ENCODE assay signal across 8 cellular contexts in the genomic region with DNA sequence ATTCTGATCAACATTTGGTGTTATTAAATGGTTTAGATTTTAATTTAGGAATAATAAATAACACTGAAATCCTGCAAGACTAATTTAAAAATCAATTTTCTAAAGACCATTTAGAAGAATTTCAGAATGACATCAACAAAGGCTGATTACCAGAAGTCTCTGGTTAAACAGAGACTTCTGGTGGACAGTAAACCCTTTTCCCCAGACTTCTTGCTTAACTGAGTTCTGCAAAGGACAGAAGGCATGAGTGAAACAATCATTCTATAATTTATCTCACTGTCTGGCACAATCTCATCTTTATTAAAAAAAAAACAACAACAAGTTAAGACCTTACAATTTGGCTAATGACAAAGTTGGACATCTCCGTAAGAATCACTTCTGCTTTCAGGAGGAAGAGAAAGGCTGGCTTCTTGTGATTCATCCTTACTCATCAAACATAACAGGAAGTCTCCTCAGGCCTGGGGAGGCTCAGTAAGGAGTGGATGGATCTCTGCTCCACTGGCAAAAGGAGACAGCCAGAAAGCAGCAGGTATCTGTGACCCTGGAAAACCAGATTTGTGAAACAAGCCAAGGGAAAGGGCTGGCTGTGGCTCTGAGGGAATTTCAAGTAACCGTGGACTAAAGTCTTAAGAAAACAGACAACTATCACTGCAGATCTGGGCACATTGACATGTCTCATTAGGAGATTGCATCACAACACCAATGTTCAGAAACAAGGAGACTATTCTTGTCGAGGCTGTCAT. TPM values are rescaled to one million over a fixed set of nuclear protein-coding genes. Genes with fewer than 3 reads are reported as not detected.
DNase-seq lines count a peak whose midpoint lies in the region; ATAC-seq and TF ChIP-seq lines count a peak whose summit lies in the region.

No MANE protein-coding gene starts in this region.

- no peak overlapping the region for H3K4me3 ChIP-seq in CD4-positive, alpha-beta memory T cell (ENCODE audit: low read length in 2 of 2)
- H3K4me3 ChIP-seq in WI38 (ENCODE audit: low read depth, low read length) (peak overlapping the region; percentile 29), esophagus muscularis mucosa (no peak overlapping the region)

- TF ChIP-seq EP300 in esophagus muscularis mucosa (IDR thresholded peaks at IDR 0.05): no peak

- CTCF ChIA-PET in CD4-positive, alpha-beta memory T cell (lab: Charles Lee; ENCODE audit: partially characterized antibody): interaction anchor here (1.0 to 5.6 kb wide), 5 partner anchors 9 to 97 kb away, joined by 3 to 230 read pairs (median 33); partner anchors contain the start of genes TLR1 and TLR10

- TF ChIP-seq CTCF in WI38 (IDR thresholded peaks at IDR 0.05; ENCODE audit: low read depth, low read length) (no peak), esophagus muscularis mucosa (IDR thresholded peaks at IDR 0.05) (no peak), osteocyte (IDR thresholded peaks at IDR 0.05) (no peak)

- peak overlapping the region; percentile 76 to 93 (median 81) for H3K27ac Mint-ChIP-seq in CD4-positive, alpha-beta memory T cell
- peak overlapping the region; percentile 90 for H3K27ac Mint-ChIP-seq in osteocyte (ENCODE audit: unreplicated experiment)

- H3K9me3 Mint-ChIP-seq in CD4-positive, alpha-beta memory T cell: no peaks in the 10 kb centered on the region
- no peaks in the 10 kb centered on the region for H3K9me3 Mint-ChIP-seq in osteocyte (ENCODE audit: unreplicated experiment)

- H3K27me3 ChIP-seq in CD4-positive, alpha-beta memory T cell (ENCODE audit: insufficient read depth, low read length): no peaks in the 10 kb centered on the region
- no peaks in the 10 kb centered on the region for H3K27me3 ChIP-seq in esophagus muscularis mucosa

- H3K27ac ChIP-seq in CD4-positive, alpha-beta memory T cell (ENCODE audit: low read depth, low read length): peak overlapping the region; percentile 33
- peak overlapping the region; percentile 57 to 69 (median 59) for H3K27ac ChIP-seq in esophagus muscularis mucosa (replicated peaks in 1 of 4)

- no peaks in the 10 kb centered on the region for H3K36me3 ChIP-seq in CD4-positive, alpha-beta memory T cell (ENCODE audit: insufficient read depth, low read length)
- no peaks in the 10 kb centered on the region for H3K36me3 ChIP-seq in esophagus muscularis mucosa

- no peaks in the 10 kb centered on the region for H3K9me3 ChIP-seq in CD4-positive, alpha-beta memory T cell (ENCODE audit: control insufficient read depth in 1 of 2, low read length in 2 of 2)
- H3K9me3 ChIP-seq in esophagus muscularis mucosa: no peaks in the 10 kb centered on the region

- H3K4me1 Mint-ChIP-seq in CD4-positive, alpha-beta memory T cell: peaks cover 24 to 39% (median 31%) of the 10 kb centered on the region in 4 donors
- H3K4me1 Mint-ChIP-seq in osteocyte (ENCODE audit: unreplicated experiment): peaks cover 36% of the 10 kb centered on the region

- WGBS in esophagus muscularis mucosa: 48% methylated on average over 3 of the region's 3 CpGs

- TF ChIP-seq POLR2A in esophagus muscularis mucosa (IDR thresholded peaks at IDR 0.05; ENCODE audit: low read depth): no peak

- peak; percentile 74 for ATAC-seq in GM21423 (IDR thresholded peaks at IDR 0.05; ENCODE audit: unreplicated experiment)

- no peak for DNase-seq in CD4-positive, alpha-beta memory T cell
- DNase-seq in HT-29 (ENCODE audit: low spot score) (peak; percentile 65), esophagus muscularis mucosa (ENCODE audit: extremely low spot score) (no peak), osteocyte (ENCODE audit: extremely low spot score, unreplicated experiment) (no peak), NCI-H187 treated with DMSO at 0.1 percent for 48 hours (lab: John Stamatoyannopoulos, UW) (no peak), NCI-H2081 treated with DMSO at 0.1 percent for 48 hours (lab: John Stamatoyannopoulos, UW) (no peak)

- peaks cover 0 to 2% of the 10 kb centered on the region in 2 donors for H3K27me3 Mint-ChIP-seq in CD4-positive, alpha-beta memory T cell
- no peaks in the 10 kb centered on the region for H3K27me3 Mint-ChIP-seq in osteocyte (ENCODE audit: unreplicated experiment)

- POLR2A ChIA-PET in CD4-positive, alpha-beta memory T cell (lab: Charles Lee; ENCODE audit: partially characterized antibody): no interaction called here

- no peaks in the 10 kb centered on the region for H3K36me3 Mint-ChIP-seq in CD4-positive, alpha-beta memory T cell
- H3K36me3 Mint-ChIP-seq in osteocyte (ENCODE audit: unreplicated experiment): no peaks in the 10 kb centered on the region

- intact Hi-C loops in CD4-positive, alpha-beta memory T cell (cut with micrococcal nuclease): loop anchor here (5.0 kb wide), 1 partner anchor 680 kb away; no protein-coding TSS in a partner anchor
- intact Hi-C loops in esophagus muscularis mucosa (cut with DNase I): no loop called here

- peaks cover 30% of the 10 kb centered on the region for H3K4me1 ChIP-seq in CD4-positive, alpha-beta memory T cell (ENCODE audit: insufficient read depth, low read length)
- peaks cover 0 to 13% (median 8%) of the 10 kb centered on the region in 4 donors for H3K4me1 ChIP-seq in esophagus muscularis mucosa

- peak overlapping the region; percentile 3 to 78 (median 53) for H3K4me3 Mint-ChIP-seq in CD4-positive, alpha-beta memory T cell
- peak overlapping the region; percentile 58 for H3K4me3 Mint-ChIP-seq in osteocyte (ENCODE audit: unreplicated experiment)

RNA-seq across cellular contexts. Expression of gene TLR6, which starts 0.9 kb away (rescaled TPM):
- total RNA-seq in CD4-positive, alpha-beta memory T cell: 1 to 10 TPM; 7.3 to 7.7 TPM
- polyA plus RNA-seq in CD4-positive, alpha-beta memory T cell: under 1 TPM; 0.03 to 0.89 TPM
- total RNA-seq in HT-29 (2014; rRNA removed; shearing (Covaris generic)): 0.15 and 0.34 TPM in 2 replicates
- total RNA-seq in esophagus muscularis mucosa (1 to 10 TPM; 1.1 to 1.8 (median 1.7) TPM), osteocyte (2.5 TPM in 2 replicates)

RNA-seq across cellular contexts. Expression of gene FAM114A1, which starts 10.1 kb away (rescaled TPM):
- total RNA-seq in CD4-positive, alpha-beta memory T cell: under 1 TPM; 0.09 to 0.44 TPM
- polyA plus RNA-seq in CD4-positive, alpha-beta memory T cell: under 1 TPM in 1 of 2 donors, not detected in 1; 0.64 TPM
- 6.2 and 8.8 TPM in 2 replicates for total RNA-seq in HT-29 (2014; rRNA removed; shearing (Covaris generic))
- total RNA-seq in esophagus muscularis mucosa: 100 to 1,000 TPM in 3 of 4 donors, 10 to 100 TPM in 1; 88.6 to 145 (median 110) TPM
- total RNA-seq in osteocyte: 120 and 139 TPM in 2 replicates

RNA-seq across cellular contexts. Expression of gene TLR1, which starts 52.9 kb away (rescaled TPM):
- 10 to 100 TPM; 20.6 to 24.3 TPM for total RNA-seq in CD4-positive, alpha-beta memory T cell
- 10 to 100 TPM; 16.2 to 19.2 TPM for polyA plus RNA-seq in CD4-positive, alpha-beta memory T cell
- total RNA-seq in HT-29 (2014; rRNA removed; shearing (Covaris generic)): not detected in 2 replicates
- total RNA-seq in esophagus muscularis mucosa: 10 to 100 TPM in 2 of 4 donors, 1 to 10 TPM in 2; 4.3 to 14.9 (median 9.1) TPM
- 0.42 and 0.48 TPM in 2 replicates for total RNA-seq in osteocyte
